12 cellular contexts compared by ENCODE assay signal in genomic region chr9:96026655-96027213, GRCh38.
DNase-seq lines count a peak whose midpoint lies in the region; ATAC-seq and TF ChIP-seq lines count a peak whose summit lies in the region.
"Had no signal": no experiment of that assay in that cellular context is flagged by ENCODE, and none has a peak within 500 bp of the region (broad histone marks: within the 10 kb centered on the region; RNA-seq: fewer than 3 reads in every experiment).

No MANE protein-coding gene starts in this region.

- no peaks in the 10 kb centered on the region for H3K36me3 ChIP-seq in vagina

- 97% methylated on average over 5 of the region's 5 CpGs for WGBS in right cardiac atrium

- H3K9me3 Mint-ChIP-seq in dendritic cell treated with granulocyte-macrophage colony-stimulating factor and Interleukin-4, amounts not matched to agents 40 ng/mL and 50 ng/mL, for 4 days, result no peaks in the 10 kb centered on the region
- H3K9me3 Mint-ChIP-seq in natural killer cell treated with Interleukin-12 subunit alpha and Interleukin-12 subunit beta and Interleukin-15 and Interleukin-18, amount 100 ng/mL, for 72 hours, result peaks cover 13% of the 10 kb centered on the region

- H3K27ac ChIP-seq in right cardiac atrium (ENCODE audit: low read length), result no peak overlapping the region
- H3K27ac ChIP-seq in vagina, result no peak overlapping the region

- H3K27ac Mint-ChIP-seq in dendritic cell treated with granulocyte-macrophage colony-stimulating factor and Interleukin-4, amounts not matched to agents 40 ng/mL and 50 ng/mL, for 4 days, result peak overlapping the region; percentile 5
- peak overlapping the region; percentile 17 to 95 for H3K27ac Mint-ChIP-seq in natural killer cell treated with Interleukin-12 subunit alpha and Interleukin-12 subunit beta and Interleukin-15 and Interleukin-18, amount 100 ng/mL, for 72 hours
- H3K27ac Mint-ChIP-seq: B cell had no signal

- H3K4me1 Mint-ChIP-seq in dendritic cell treated with granulocyte-macrophage colony-stimulating factor and Interleukin-4, amounts not matched to agents 40 ng/mL and 50 ng/mL, for 4 days (ENCODE audit: low read depth), result peaks cover 44% of the 10 kb centered on the region
- peaks cover 58 to 61% of the 10 kb centered on the region in 2 donors for H3K4me1 Mint-ChIP-seq in natural killer cell treated with Interleukin-12 subunit alpha and Interleukin-12 subunit beta and Interleukin-15 and Interleukin-18, amount 100 ng/mL, for 72 hours (ENCODE audit: low read depth in 2 of 2)

- no peak for TF ChIP-seq POLR2A in vagina (IDR thresholded peaks at IDR 0.05)

- DNase-seq in right cardiac atrium, result no peak
- DNase-seq in Right ventricle myocardium inferior (ENCODE audit: missing footprints), result no peak
- DNase-seq in natural killer cell treated with Interleukin-12 subunit alpha and Interleukin-12 subunit beta and Interleukin-15 and Interleukin-18, amount 100 ng/mL, for 72 hours (ENCODE audit: low spot score), result no peak
- no peak for DNase-seq in vagina (ENCODE audit: extremely low spot score in 2 of 2)
- DNase-seq in posterior cingulate gyrus, result no peak
- DNase-seq in NCI-H774 (lab: John Stamatoyannopoulos, UW), result no peak
- DNase-seq: aorta, Kasumi-1, OCI-M1 had no signal

- intact Hi-C loops in right cardiac atrium (cut with DNase I), result no loop called here
- intact Hi-C loops in Right ventricle myocardium inferior (cut with DNase I), result no loop called here
- intact Hi-C loops in dendritic cell treated with granulocyte-macrophage colony-stimulating factor and Interleukin-4, amounts not matched to agents 40 ng/mL and 50 ng/mL, for 4 days (cut with micrococcal nuclease), result loop anchor here (10.0 kb wide), 1 partner anchor 188 kb away; no protein-coding TSS in a partner anchor
- intact Hi-C loops in vagina (cut with DNase I), result no loop called here
- intact Hi-C loops in posterior cingulate gyrus (cut with DNase I), result no loop called here

- H3K36me3 Mint-ChIP-seq in dendritic cell treated with granulocyte-macrophage colony-stimulating factor and Interleukin-4, amounts not matched to agents 40 ng/mL and 50 ng/mL, for 4 days (ENCODE audit: low read depth), result peaks cover 5% of the 10 kb centered on the region
- H3K36me3 Mint-ChIP-seq in natural killer cell treated with Interleukin-12 subunit alpha and Interleukin-12 subunit beta and Interleukin-15 and Interleukin-18, amount 100 ng/mL, for 72 hours, result peaks cover 4% of the 10 kb centered on the region

- H3K4me1 ChIP-seq in right cardiac atrium (ENCODE audit: control insufficient read depth, insufficient read depth, low read length) (no peaks in the 10 kb centered on the region), vagina (peaks cover 37% of the 10 kb centered on the region)

- no peaks in the 10 kb centered on the region for H3K27me3 ChIP-seq in right cardiac atrium (ENCODE audit: control insufficient read depth, insufficient read depth)
- no peaks in the 10 kb centered on the region for H3K27me3 ChIP-seq in vagina

- H3K9me3 ChIP-seq in right cardiac atrium (ENCODE audit: control insufficient read depth, low read length) (no peaks in the 10 kb centered on the region), vagina (no peaks in the 10 kb centered on the region)

- H3K4me3 ChIP-seq in right cardiac atrium (ENCODE audit: low read length), result peak overlapping the region; percentile 46
- H3K4me3 ChIP-seq in vagina, result peak overlapping the region; percentile 36 to 39

- peak overlapping the region; percentile 19 for H3K4me3 Mint-ChIP-seq in dendritic cell treated with granulocyte-macrophage colony-stimulating factor and Interleukin-4, amounts not matched to agents 40 ng/mL and 50 ng/mL, for 4 days
- H3K4me3 Mint-ChIP-seq in natural killer cell treated with Interleukin-12 subunit alpha and Interleukin-12 subunit beta and Interleukin-15 and Interleukin-18, amount 100 ng/mL, for 72 hours, result peak overlapping the region; percentile 73
- H3K4me3 Mint-ChIP-seq: B cell had no signal

- peaks cover 83% of the 10 kb centered on the region for H3K27me3 Mint-ChIP-seq in dendritic cell treated with granulocyte-macrophage colony-stimulating factor and Interleukin-4, amounts not matched to agents 40 ng/mL and 50 ng/mL, for 4 days
- peaks cover 4 to 6% of the 10 kb centered on the region in 2 donors for H3K27me3 Mint-ChIP-seq in natural killer cell treated with Interleukin-12 subunit alpha and Interleukin-12 subunit beta and Interleukin-15 and Interleukin-18, amount 100 ng/mL, for 72 hours

- no peak for TF ChIP-seq CTCF in vagina (IDR thresholded peaks at IDR 0.05)

- ATAC-seq in right cardiac atrium, result peak in 1 of 2 donors; percentile 0
- ATAC-seq in Right ventricle myocardium inferior, result no peak
- peak in 1 of 2 donors; percentile 22 for ATAC-seq in natural killer cell treated with Interleukin-12 subunit alpha and Interleukin-12 subunit beta and Interleukin-15 and Interleukin-18, amount 100 ng/mL, for 72 hours
- no peak for ATAC-seq in HG02759 (IDR thresholded peaks at IDR 0.05; ENCODE audit: unreplicated experiment)
